ENCODE assay signal across 15 cellular contexts in the genomic region with DNA sequence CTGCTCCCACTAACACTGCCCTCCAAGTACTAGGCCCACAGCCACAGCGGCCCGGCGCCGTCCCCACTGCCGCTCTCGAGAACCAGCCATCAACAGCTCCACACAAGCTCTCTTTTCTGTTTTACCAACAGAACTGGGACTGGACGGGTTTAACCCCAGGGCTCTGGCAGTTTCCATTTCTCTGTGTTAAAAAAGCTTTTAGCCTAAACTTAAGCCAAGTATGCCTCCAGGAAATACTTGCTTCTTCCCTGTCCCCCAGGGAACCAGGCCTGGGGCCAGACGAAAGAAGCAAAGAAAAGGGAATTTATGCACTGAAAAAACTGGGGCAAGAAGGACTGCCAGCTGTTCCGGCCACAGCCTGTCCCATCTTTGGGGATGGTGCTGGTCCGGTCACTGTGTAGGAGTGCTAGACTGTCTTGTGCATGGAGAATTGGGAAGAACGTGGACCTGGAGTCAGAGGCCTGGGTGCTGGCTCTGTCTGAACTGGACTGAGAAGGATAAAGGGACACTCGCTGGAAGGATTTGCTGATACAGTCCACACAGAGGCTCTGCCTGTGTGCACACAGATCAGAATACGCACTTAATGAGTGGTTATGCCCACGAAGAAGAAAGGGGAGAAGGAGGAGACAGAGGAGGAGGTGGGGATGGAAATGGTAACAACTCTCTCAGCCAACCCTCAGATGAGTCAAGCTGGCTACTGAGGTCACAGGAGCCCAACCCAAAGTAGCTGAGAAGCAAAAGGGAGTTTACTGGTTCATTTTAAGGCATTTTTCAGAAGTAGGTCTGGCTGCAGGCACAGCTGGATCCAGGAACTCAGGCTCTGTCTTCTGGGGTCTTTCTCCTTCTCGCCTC.
DNase-seq lines count a peak whose midpoint lies in the region; ATAC-seq and TF ChIP-seq lines count a peak whose summit lies in the region.
"Had no signal": no experiment of that assay in that cellular context is flagged by ENCODE, and none has a peak within 500 bp of the region (broad histone marks: within the 10 kb centered on the region; RNA-seq: fewer than 3 reads in every experiment).

No MANE protein-coding gene starts in this region.

- intact Hi-C loops in uterus (cut with DNase I; ENCODE audit: low total_unique reads), result no loop called here

- DNase-seq in NCI-H69 (lab: John Stamatoyannopoulos, UW), result peak; percentile 40
- DNase-seq in fibroblast of mammary gland (ENCODE audit: low read depth), result peak; percentile 3
- DNase-seq in myocyte (ENCODE audit: low read depth), result peak; percentile 9
- no peak for DNase-seq in uterus
- DNase-seq in NCI-H2081 (lab: John Stamatoyannopoulos, UW), result no peak
- DNase-seq: activated CD4-positive, alpha-beta T cell treated with anti-CD3 and anti-CD28 coated beads, Interleukin-2, amount 50 U/mL, for 4 hours; CD4-positive, alpha-beta memory T cell; effector CD4-positive, alpha-beta T cell; foreskin keratinocyte; NCI-H226; SJCRH30; transverse colon had no signal

- TF ChIP-seq CTCF in fibroblast of mammary gland (conservative IDR thresholded peaks at IDR 0.05; ENCODE audit: control insufficient read depth, insufficient read depth, low read depth, low read length) (no peak), uterus (IDR thresholded peaks at IDR 0.05) (no peak)

- no peaks in the 10 kb centered on the region for H3K9me3 ChIP-seq in uterus
- H3K9me3 ChIP-seq: SJCRH30, transverse colon had no signal

- ATAC-seq in GM21423 (IDR thresholded peaks at IDR 0.05; ENCODE audit: unreplicated experiment) (no peak), HG02623 (IDR thresholded peaks at IDR 0.05; ENCODE audit: unreplicated experiment) (no peak)
- ATAC-seq: foreskin keratinocyte had no signal

- no peak for TF ChIP-seq POLR2A in uterus (IDR thresholded peaks at IDR 0.05)

- H3K36me3 ChIP-seq in uterus, result no peaks in the 10 kb centered on the region
- H3K36me3 ChIP-seq: SJCRH30, transverse colon had no signal

- H3K27ac ChIP-seq in uterus, result peak overlapping the region; percentile 16 to 53
- H3K27ac ChIP-seq: foreskin keratinocyte, parathyroid adenoma, SJCRH30 had no signal

- no peaks in the 10 kb centered on the region for H3K27me3 ChIP-seq in uterus
- H3K27me3 ChIP-seq: SJCRH30, transverse colon had no signal

- no peaks in the 10 kb centered on the region for H3K4me1 ChIP-seq in uterus
- H3K4me1 ChIP-seq: foreskin keratinocyte, parathyroid adenoma, SJCRH30, transverse colon had no signal

- H3K4me3 ChIP-seq in fibroblast of mammary gland (ENCODE audit: control insufficient read depth, low read depth, low read length), result no peak overlapping the region
- no peak overlapping the region for H3K4me3 ChIP-seq in uterus
- H3K4me3 ChIP-seq: SJCRH30, transverse colon had no signal

Comparison
In these comparisons a context has a peak if more than half of its experiments do, and no peak if none do; other contexts are left out.
1. DNase-seq: peak in NCI-H69 (single experiment), fibroblast of mammary gland (single experiment) and myocyte (single experiment); none in uterus (0 of 2) and NCI-H2081 (0 of 2).